In genomic region chr2:204479557-204479956, GRCh38 we compare ENCODE assay signal across 25 cellular contexts.
DNase-seq lines count a peak whose midpoint lies in the region; ATAC-seq, FAIRE-seq and TF ChIP-seq lines count a peak whose summit lies in the region.
"Had no signal": no experiment of that assay in that cellular context is flagged by ENCODE, and none has a peak within 500 bp of the region (broad histone marks: within the 10 kb centered on the region; RNA-seq: fewer than 3 reads in every experiment).

No MANE protein-coding gene starts in this region.

- H3K9me3 ChIP-seq in K562 (replicated peaks; ENCODE audit: control insufficient read depth, insufficient read depth, low read depth, low read length), result no peaks in the 10 kb centered on the region
- no peaks in the 10 kb centered on the region for H3K9me3 ChIP-seq in keratinocyte (ENCODE audit: control insufficient read depth, low read depth, low read length)
- H3K9me3 ChIP-seq: ascending aorta, transverse colon had no signal

- no peaks in the 10 kb centered on the region for H3K27me3 ChIP-seq in K562 (ENCODE audit: control insufficient read depth in 2 of 2, insufficient read depth in 2 of 2, low read length in 2 of 2)
- no peaks in the 10 kb centered on the region for H3K27me3 ChIP-seq in keratinocyte (ENCODE audit: control insufficient read depth, extremely low read depth, insufficient read depth, low read length)
- H3K27me3 ChIP-seq: ascending aorta, hepatocyte, transverse colon had no signal

- H3K9ac ChIP-seq in K562 (ENCODE audit: insufficient read depth in 1 of 2, low read depth in 2 of 2, low read length in 2 of 2) (no peak overlapping the region), keratinocyte (ENCODE audit: control insufficient read depth, extremely low read depth, insufficient read depth, low read length) (no peak overlapping the region)

- H4K20me1 ChIP-seq in K562 (replicated peaks; ENCODE audit: control insufficient read depth, insufficient read depth, low read length), result no peaks in the 10 kb centered on the region
- no peaks in the 10 kb centered on the region for H4K20me1 ChIP-seq in keratinocyte (ENCODE audit: control insufficient read depth, extremely low read depth, insufficient read depth, low read length)

- H3K9me3 Mint-ChIP-seq in Calu3 (ENCODE audit: low read depth, unreplicated experiment) (peaks cover 2% of the 10 kb centered on the region), nephron progenitor cell (no peaks in the 10 kb centered on the region)
- H3K9me3 Mint-ChIP-seq: activated T-helper 2 cell treated with anti-CD3 and anti-CD28 coated beads, Interferon-gamma antibody, Interleukin-2, Interleukin-4, amounts not matched to agents 10 μg/mL and 5 μg/mL and 100 μg/mL, durations not matched to agents 14 hours and 24 hours and 36 hours; mesothelial cell of epicardium had no signal

- BruUV-seq in Calu3 (replicated peaks; lab: Mats Ljungman, UMichigan) (no TSS peak), K562 (replicated peaks; lab: Mats Ljungman, UMichigan) (no TSS peak)

- no peaks in the 10 kb centered on the region for H3K36me3 Mint-ChIP-seq in Calu3 (ENCODE audit: insufficient read depth, unreplicated experiment)
- H3K36me3 Mint-ChIP-seq in nephron progenitor cell (ENCODE audit: low read depth), result no peaks in the 10 kb centered on the region
- H3K36me3 Mint-ChIP-seq: mesothelial cell of epicardium had no signal

- H3K27me3 Mint-ChIP-seq in Calu3 (ENCODE audit: unreplicated experiment), result no peaks in the 10 kb centered on the region
- H3K27me3 Mint-ChIP-seq in nephron progenitor cell (ENCODE audit: low read depth, poor library complexity), result peaks cover 10% of the 10 kb centered on the region
- H3K27me3 Mint-ChIP-seq: B cell had no signal

- ATAC-seq in K562, result no peak
- ATAC-seq: Panc1, SK-N-SH treated with all-trans-retinoic acid at 6 μM for 48 hours had no signal

- no peak for TF ChIP-seq POLR2A in K562 (conservative IDR thresholded peaks at IDR 0.05)

- H3K4me1 Mint-ChIP-seq in Calu3 (ENCODE audit: low read depth, unreplicated experiment) (no peaks in the 10 kb centered on the region), nephron progenitor cell (no peaks in the 10 kb centered on the region)
- H3K4me1 Mint-ChIP-seq: B cell had no signal

- H3K4me1 ChIP-seq in K562 (replicated peaks in 1 of 2; ENCODE audit: control insufficient read depth in 2 of 2, insufficient read depth in 2 of 2, low read length in 2 of 2) (peaks cover 0 to 10% of the 10 kb centered on the region in 2 experiments; a peak in 3 of 5 replicates), keratinocyte (ENCODE audit: control insufficient read depth, extremely low read depth, insufficient read depth, low read length) (peaks cover 32% of the 10 kb centered on the region)
- H3K4me1 ChIP-seq: ascending aorta, transverse colon had no signal

- H3K4me3 Mint-ChIP-seq in Calu3 (ENCODE audit: low read depth, unreplicated experiment) (no peak overlapping the region), nephron progenitor cell (no peak overlapping the region)
- H3K4me3 Mint-ChIP-seq: B cell, mesothelial cell of epicardium had no signal

- TF ChIP-seq RAD21 in K562 (CRISPR knock-in tag; conservative IDR thresholded peaks at IDR 0.05 in 1 of 2, IDR thresholded peaks at IDR 0.05 in 1 of 2), result no peak

- dilution Hi-C loops in keratinocyte (cut with MboI; ENCODE audit: extremely low pct_ligation_motif_present, low sequenced_read_pairs), result no loop called here

- CTCF ChIA-PET in Calu3 (lab: Charles Lee), result no interaction called here
- CTCF ChIA-PET in K562 (lab: Yijun Ruan, JAX; ENCODE audit: low intra/inter-chr PET ratio), result no interaction called here

- in situ Hi-C loops in K562 (cut with MboI), result no loop called here

- H3K4me2 ChIP-seq in K562 (ENCODE audit: insufficient read depth, low read length), result no peak overlapping the region
- peak overlapping the region; percentile 18 for H3K4me2 ChIP-seq in keratinocyte (ENCODE audit: control insufficient read depth, extremely low read depth, insufficient read depth, low read depth, low read length)
- H3K4me2 ChIP-seq: hepatocyte had no signal

- peak; percentile 7 for DNase-seq in Calu3
- peak; percentile 53 for DNase-seq in HK-2 (ENCODE audit: unreplicated experiment)
- no peak for DNase-seq in K562 (ENCODE audit: extremely low read depth in 1 of 4, low spot score in 3 of 4)
- DNase-seq in keratinocyte (ENCODE audit: low read depth, low spot score), result no peak
- DNase-seq in nephron progenitor cell, result no peak
- DNase-seq in activated CD4-positive, CD25-positive, alpha-beta regulatory T cell treated with anti-CD3 and anti-CD28 coated beads, Interleukin-2, amount 50 U/mL, for 72 hours, result no peak
- DNase-seq in NCI-H526 (lab: John Stamatoyannopoulos, UW), result no peak
- no peak for DNase-seq in NCI-H2029 (lab: John Stamatoyannopoulos, UW)
- DNase-seq: activated CD8-positive, alpha-beta memory T cell treated with anti-CD3 and anti-CD28 coated beads for 24 hours; cortex of kidney; erythroblast; GOT3; NCI-H1048; NCI-H2107; NCI-H82; retina; stimulated activated naive CD4-positive, alpha-beta T cell; transverse colon had no signal

- H2AFZ ChIP-seq in K562 (ENCODE audit: low read depth, low read length), result no peak overlapping the region
- peak overlapping the region; percentile 31 for H2AFZ ChIP-seq in keratinocyte (ENCODE audit: control insufficient read depth, low read length)
- H2AFZ ChIP-seq: hepatocyte had no signal

- TF ChIP-seq EP300 in K562 (IDR thresholded peaks at IDR 0.05; ENCODE audit: low read length), result no peak

- no peaks in the 10 kb centered on the region for H3K36me3 ChIP-seq in K562 (ENCODE audit: control insufficient read depth, insufficient read depth, low read length)
- H3K36me3 ChIP-seq in keratinocyte (ENCODE audit: control insufficient read depth in 2 of 2, extremely low read depth in 1 of 2, insufficient read depth in 2 of 2, low read length in 2 of 2), result no peaks in the 10 kb centered on the region
- H3K36me3 ChIP-seq: ascending aorta, transverse colon had no signal

- no peaks in the 10 kb centered on the region for H3K9me1 ChIP-seq in K562 (ENCODE audit: control insufficient read depth, insufficient read depth, low read length)
- no peaks in the 10 kb centered on the region for H3K9me1 ChIP-seq in keratinocyte (ENCODE audit: control insufficient read depth, extremely low read depth, insufficient read depth, low read length)

- no peak for TF ChIP-seq CTCF in Calu3 (IDR thresholded peaks at IDR 0.05; ENCODE audit: unreplicated experiment)
- TF ChIP-seq CTCF in K562 (IDR thresholded peaks at IDR 0.05 in 2 of 3, conservative IDR thresholded peaks at IDR 0.05 in 1 of 3; ENCODE audit: insufficient read depth in 2 of 3, low read depth in 1 of 3, low read length in 3 of 3), result no peak
- no peak for TF ChIP-seq CTCF in keratinocyte (optimal IDR thresholded peaks at IDR 0.05 in 1 of 3, IDR thresholded peaks at IDR 0.05 in 1 of 3, conservative IDR thresholded peaks at IDR 0.05 in 1 of 3; ENCODE audit: extremely low read depth in 1 of 3, insufficient read depth in 2 of 3, low read length in 3 of 3)
- TF ChIP-seq CTCF in nephron progenitor cell (IDR thresholded peaks at IDR 0.05), result no peak

- H3K27ac ChIP-seq in K562 (ENCODE audit: extremely low read depth, low read depth, low read length) (no peak overlapping the region), keratinocyte (ENCODE audit: control insufficient read depth, insufficient read depth, low read length) (peak overlapping the region; percentile 52)
- H3K27ac ChIP-seq: ascending aorta, hepatocyte, transverse colon had no signal

- POLR2A ChIA-PET in K562 (lab: Yijun Ruan, JAX), result no interaction called here

- H3K27ac Mint-ChIP-seq in Calu3 (ENCODE audit: unreplicated experiment), result no peak overlapping the region
- no peak overlapping the region for H3K27ac Mint-ChIP-seq in nephron progenitor cell
- H3K27ac Mint-ChIP-seq: activated T-helper 2 cell treated with anti-CD3 and anti-CD28 coated beads, Interferon-gamma antibody, Interleukin-2, Interleukin-4, amounts not matched to agents 10 μg/mL and 5 μg/mL and 100 μg/mL, durations not matched to agents 14 hours and 24 hours and 36 hours; B cell; mesothelial cell of epicardium had no signal

- H3K4me3 ChIP-seq in K562, result no peak overlapping the region
- no peak overlapping the region for H3K4me3 ChIP-seq in keratinocyte (ENCODE audit: control insufficient read depth in 2 of 3, extremely low read depth in 1 of 3, insufficient read depth in 2 of 3, low read depth in 1 of 3, low read length in 3 of 3)
- H3K4me3 ChIP-seq: ascending aorta, hepatocyte, transverse colon had no signal

- WGBS in K562 (ENCODE audit: insufficient coverage, low coverage, missing lambda C conversion rate), result 24% methylated on average over 4 of the region's 4 CpGs

- FAIRE-seq in K562 (lab: Jason Lieb, UNC) (no peak), keratinocyte (lab: Jason Lieb, UNC) (no peak)

- intact Hi-C loops in Calu3 (cut with micrococcal nuclease; ENCODE audit: unreplicated experiment) (no loop called here), K562 (cut with micrococcal nuclease) (loop anchor here (10.0 kb wide), 1 partner anchor 155 kb away; no protein-coding TSS in a partner anchor)

- H3K79me2 ChIP-seq in K562 (ENCODE audit: control insufficient read depth, insufficient read depth, low read length) (no peaks in the 10 kb centered on the region), keratinocyte (ENCODE audit: control insufficient read depth, insufficient read depth, low read length) (no peaks in the 10 kb centered on the region)
- H3K79me2 ChIP-seq: hepatocyte had no signal

TF ChIP-seq in K562, 482 proteins besides CTCF, POLR2A, EP300 and RAD21 (continues in another document):
- TF ChIP-seq FOSL1 (tag; conservative IDR thresholded peaks at IDR 0.05), result peak; percentile 16; the same call in 1 of the 2 replicates
- TF ChIP-seq JUND (IDR thresholded peaks at IDR 0.05; ENCODE audit: borderline replicate concordance, low read depth, low read length), result peak; percentile 28; the same call in 1 of the 2 replicates
- TF ChIP-seq JUND (tag; IDR thresholded peaks at IDR 0.05; ENCODE audit: borderline replicate concordance, low read depth, low read length), result no peak
- peak; percentile 17; the same call in 1 of the 2 replicates for TF ChIP-seq ATF3 (IDR thresholded peaks at IDR 0.05)
- TF ChIP-seq ATF3 (CRISPR knock-in tag; conservative IDR thresholded peaks at IDR 0.05), result no peak
- TF ChIP-seq MCM2 (IDR thresholded peaks at IDR 0.05; ENCODE audit: low read depth), result no peak
- TF ChIP-seq SRSF1 (IDR thresholded peaks at IDR 0.05; ENCODE audit: low read depth, low read length), result no peak
- TF ChIP-seq BCL6 (CRISPR knock-in tag; IDR thresholded peaks at IDR 0.05), result no peak
- TF ChIP-seq ZNF584 (CRISPR knock-in tag; IDR thresholded peaks at IDR 0.05; ENCODE audit: low read depth), result no peak
- no peak for TF ChIP-seq E2F3 (CRISPR knock-in tag; IDR thresholded peaks at IDR 0.05)

Comparison
In these comparisons a context has a peak if more than half of its experiments do, and no peak if none do; other contexts are left out.
1. DNase-seq: peak in Calu3 (single experiment) and HK-2 (single experiment); none in K562 (0 of 4), keratinocyte (single experiment), nephron progenitor cell (single experiment), activated CD4-positive, CD25-positive, alpha-beta regulatory T cell treated with anti-CD3 and anti-CD28 coated beads, Interleukin-2, amount 50 U/mL, for 72 hours (single experiment), NCI-H526 (0 of 2) and NCI-H2029 (single experiment).